Comparison of ENCODE assay signal across 8 cellular contexts in genomic region chr1:45011837-45012638, GRCh38. TPM values are rescaled to one million over a fixed set of nuclear protein-coding genes. Genes with fewer than 3 reads are reported as not detected.
DNase-seq lines count a peak whose midpoint lies in the region; ATAC-seq and TF ChIP-seq lines count a peak whose summit lies in the region.

UROD (plus strand) TSS chr1:45012254; CDS start chr1:45012266, 12 bp downstream.

- peak; percentile 65 for ATAC-seq in GM19324 (IDR thresholded peaks at IDR 0.05; ENCODE audit: low FRiP score, unreplicated experiment)
- ATAC-seq in HG03558 (IDR thresholded peaks at IDR 0.05; ENCODE audit: extremely low read depth, unreplicated experiment): peak; percentile 45

- peak; percentile 71 for DNase-seq in BJ (ENCODE audit: low read depth)
- DNase-seq in NCI-H748 treated with DMSO at 0.1 percent for 48 hours (lab: John Stamatoyannopoulos, UW): peak; percentile 97
- DNase-seq in activated CD4-positive, alpha-beta T cell treated with anti-CD3 and anti-CD28 coated beads, Interleukin-2, amount 50 U/mL, for 48 hours: peak; percentile 93 to 96
- peak; percentile 84 to 97 (median 94) for DNase-seq in dorsolateral prefrontal cortex
- peak; percentile 91 for DNase-seq in stimulated activated CD4-positive, alpha-beta T cell treated with anti-CD3 and anti-CD28 coated beads, Interleukin-4, amount 100 ng/mL, for 24 hours

- peak within 1 kb of the TSS; percentile 24 to 69 for H3K9ac ChIP-seq in liver (ENCODE audit: low read depth in 1 of 2, low read length in 2 of 2)

- WGBS in liver: 1% methylated on average over 21 of the region's 21 CpGs

- H3K36me3 ChIP-seq in BJ (ENCODE audit: control insufficient read depth, insufficient read depth, low read length) (peaks cover 24% of the 10 kb centered on the region), liver (ENCODE audit: control insufficient read depth in 4 of 4, insufficient read depth in 3 of 4, low read depth in 1 of 4, low read length in 3 of 4) (peaks cover 4 to 31% (median 25%) of the 10 kb centered on the region in 4 donors)

- CTCF ChIA-PET in BJ (lab: Yijun Ruan, JAX): interaction anchor here (0.6 to 5.4 kb wide), 18 partner anchors 25 to 507 kb away, joined by 3 to 154 read pairs (median 5); partner anchors contain the start of genes BEST4, BTBD19, EIF2B3 and PLK3

- H3K4me1 ChIP-seq in liver (ENCODE audit: control insufficient read depth in 4 of 4, insufficient read depth in 4 of 4, low read length in 3 of 4): peaks cover 14 to 46% (median 37%) of the 10 kb centered on the region in 4 donors

- no peak for TF ChIP-seq CTCF in BJ (IDR thresholded peaks at IDR 0.05; ENCODE audit: insufficient read depth, low read depth, low read length)
- TF ChIP-seq CTCF in dorsolateral prefrontal cortex (IDR thresholded peaks at IDR 0.05 in 54 of 56, conservative IDR thresholded peaks at IDR 0.05 in 2 of 56; ENCODE audit: low read depth in 1 of 56, partially characterized antibody in 56 of 56): peak in 39 of 56 donors; percentile 3 to 62 (median 35)
- no peak for TF ChIP-seq CTCF in liver (IDR thresholded peaks at IDR 0.05; ENCODE audit: low read depth, low read length, missing input control)

- POLR2A ChIA-PET in BJ (lab: Charles Lee): interaction anchor here (0.5 to 2.5 kb wide), 7 partner anchors 9 to 575 kb away, joined by 3 to 12 read pairs (median 4); partner anchors contain the start of genes MUTYH, PLK3 and TOE1

- H3K27me3 ChIP-seq in BJ (ENCODE audit: control insufficient read depth, insufficient read depth, low read length) (no peaks in the 10 kb centered on the region), dorsolateral prefrontal cortex (no peaks in the 10 kb centered on the region), liver (ENCODE audit: control insufficient read depth in 4 of 4, insufficient read depth in 4 of 4, low read length in 3 of 4) (no peaks in the 10 kb centered on the region)

- intact Hi-C loops in dorsolateral prefrontal cortex (cut with DNase I): loop anchor here (1.0 to 10.0 kb wide), 11 partner anchors 25 to 675 kb away; partner anchors contain the start of genes EIF2B3 (in 1 of the 2), GPBP1L1 (in 1 of the 2), MUTYH (in 1 of the 2) and NASP (in 1 of the 2)

- H3K27ac ChIP-seq in dorsolateral prefrontal cortex: peak within 1 kb of the TSS; percentile 52 to 94 (median 85)
- H3K27ac ChIP-seq in liver (ENCODE audit: low read depth in 1 of 2, low read length in 2 of 2): peak within 1 kb of the TSS; percentile 64 to 79

- no peaks in the 10 kb centered on the region for H3K9me3 ChIP-seq in liver (ENCODE audit: control insufficient read depth in 4 of 4, low read length in 3 of 4)

- H3K4me3 ChIP-seq in BJ (ENCODE audit: low read depth, low read length) (peak within 1 kb of the TSS; percentile 86), dorsolateral prefrontal cortex (peak within 1 kb of the TSS; percentile 64 to 100 (median 97)), liver (ENCODE audit: low read depth in 1 of 3, low read length in 3 of 3) (peak within 1 kb of the TSS; percentile 82 to 91 (median 88))

- peak in 1 of 2 donors; percentile 41 for TF ChIP-seq RAD21 in liver (IDR thresholded peaks at IDR 0.05)

TF ChIP-seq in liver, 16 proteins besides CTCF, POLR2A, EP300 and RAD21:
- TF ChIP-seq, protein P1, sequence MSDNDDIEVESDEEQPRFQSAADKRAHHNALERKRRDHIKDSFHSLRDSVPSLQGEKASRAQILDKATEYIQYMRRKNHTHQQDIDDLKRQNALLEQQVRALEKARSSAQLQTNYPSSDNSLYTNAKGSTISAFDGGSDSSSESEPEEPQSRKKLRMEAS (IDR thresholded peaks at IDR 0.05): no peak
- TF ChIP-seq ATF3 (IDR thresholded peaks at IDR 0.05): peak; percentile 37
- peak; percentile 39 to 49 for TF ChIP-seq HNF4A (conservative IDR thresholded peaks at IDR 0.05)
- TF ChIP-seq NR2F2 (IDR thresholded peaks at IDR 0.05): peak; percentile 39
- TF ChIP-seq FOXA2 (IDR thresholded peaks at IDR 0.05): no peak
- peak; percentile 99 for TF ChIP-seq YY1 (IDR thresholded peaks at IDR 0.05)
- no peak for TF ChIP-seq JUND (IDR thresholded peaks at IDR 0.05)
- TF ChIP-seq FOXA1 (IDR thresholded peaks at IDR 0.05): no peak
- peak; percentile 79 for TF ChIP-seq SP1 (IDR thresholded peaks at IDR 0.05)
- TF ChIP-seq TAF1 (conservative IDR thresholded peaks at IDR 0.05): peak; percentile 63
- peak; percentile 26 to 28 for TF ChIP-seq EGR1 (IDR thresholded peaks at IDR 0.05; ENCODE audit: low read depth in 2 of 2)
- TF ChIP-seq RXRA (IDR thresholded peaks at IDR 0.05): peak; percentile 46 to 57
- peak in 1 of 2 donors; percentile 63 for TF ChIP-seq GABPA (IDR thresholded peaks at IDR 0.05 in 1 of 2, conservative IDR thresholded peaks at IDR 0.05 in 1 of 2)
- no peak for TF ChIP-seq ZBTB33 (IDR thresholded peaks at IDR 0.05)
- TF ChIP-seq HNF4G (IDR thresholded peaks at IDR 0.05): peak; percentile 37

RNA-seq across cellular contexts. Expression of gene UROD, which starts in this region (rescaled TPM):
- polyA plus RNA-seq in BJ (2011; rRNA removed) (219 and 303 TPM in 2 replicates), liver (100 to 1,000 TPM in 1 of 2 donors, 10 to 100 TPM in 1; 93.3 to 110 TPM)
- 78.8 and 135 TPM in 2 replicates for polyA minus RNA-seq in BJ (2011; rRNA and poly(A)+ RNA removed)
- total RNA-seq in dorsolateral prefrontal cortex (100 to 1,000 TPM in 25 of 120 experiments, 10 to 100 TPM in 95; 53.7 to 114 (median 90.3) TPM), liver (100 to 1,000 TPM in 1 of 2 donors, 10 to 100 TPM in 1; 78.5 to 717 TPM)

Comparison
In these comparisons a context has a peak if more than half of its experiments do, and no peak if none do; other contexts are left out.
1. Peak in every context shown above with its lines: DNase-seq, ATAC-seq, H3K4me3 ChIP-seq and H3K27ac ChIP-seq.
2. CTCF ChIP-seq: peak in dorsolateral prefrontal cortex (39 of 56); none in BJ (single experiment) and liver (single experiment).